Comparison of ENCODE assay signal across 1 cellular context in genomic region chr1:43974443-43975248, GRCh38.
TF ChIP-seq lines count a peak whose summit lies in the region.

TSS of gene ATP6V0B (plus strand) at chr1:43974960. CDS start at chr1:43975041, 81 bp downstream.

TF ChIP-seq in GM12878, 131 proteins besides CTCF, POLR2A, EP300 and RAD21 (continued from another document and continues in another):
- no peak for TF ChIP-seq RELB (IDR thresholded peaks at IDR 0.05; ENCODE audit: low read depth)
- no peak for TF ChIP-seq ZNF384 (IDR thresholded peaks at IDR 0.05; ENCODE audit: borderline replicate concordance, low read depth, low read length)
- TF ChIP-seq REST (IDR thresholded peaks at IDR 0.05; ENCODE audit: low read depth, low read length) = no peak
- TF ChIP-seq NR2C1 (IDR thresholded peaks at IDR 0.05) = peak; percentile 78
- TF ChIP-seq ZNF207 (IDR thresholded peaks at IDR 0.05; ENCODE audit: borderline replicate concordance) = no peak; the same call in 1 of the 2 replicates
- no peak for TF ChIP-seq HDAC2 (IDR thresholded peaks at IDR 0.05)
- TF ChIP-seq DPF2 (IDR thresholded peaks at IDR 0.05) = peak; percentile 68; the same call in 1 of the 2 replicates
- no peak for TF ChIP-seq ZNF217 (IDR thresholded peaks at IDR 0.05)
- TF ChIP-seq ESRRA (IDR thresholded peaks at IDR 0.05; ENCODE audit: low read length) = no peak
- TF ChIP-seq NFIC (IDR thresholded peaks at IDR 0.05; ENCODE audit: low read depth, low read length) = no peak
- peak; percentile 47; the same call in 1 of the 2 replicates for TF ChIP-seq SIN3A (IDR thresholded peaks at IDR 0.05; ENCODE audit: low read depth, low read length)
- no peak for TF ChIP-seq CUX1 (IDR thresholded peaks at IDR 0.05; ENCODE audit: insufficient replicate concordance, low read depth, low read length)
- TF ChIP-seq IRF4 (IDR thresholded peaks at IDR 0.05; ENCODE audit: low read depth, low read length) = no peak
- TF ChIP-seq EED (IDR thresholded peaks at IDR 0.05; ENCODE audit: low read depth) = no peak; the same call in 1 of the 2 replicates
- TF ChIP-seq ATF7 (IDR thresholded peaks at IDR 0.05; ENCODE audit: low read depth) = no peak
- TF ChIP-seq EGR1 (IDR thresholded peaks at IDR 0.05; ENCODE audit: borderline replicate concordance in 1 of 2, low read depth in 2 of 2, low read length in 2 of 2) = peak; percentile 50 to 96; a peak in 2 of 3 replicates
- peak; percentile 94 for TF ChIP-seq IKZF1 (conservative IDR thresholded peaks at IDR 0.05)
- no peak for TF ChIP-seq ELK1 (IDR thresholded peaks at IDR 0.05; ENCODE audit: low read depth, low read length)
- TF ChIP-seq KDM1A (IDR thresholded peaks at IDR 0.05; ENCODE audit: borderline replicate concordance) = no peak
- TF ChIP-seq CBX3 (IDR thresholded peaks at IDR 0.05; ENCODE audit: borderline replicate concordance, low read depth) = no peak
- no peak for TF ChIP-seq CHD2 (IDR thresholded peaks at IDR 0.05; ENCODE audit: borderline replicate concordance, low read depth, low read length)
- no peak for TF ChIP-seq SMC3 (IDR thresholded peaks at IDR 0.05; ENCODE audit: borderline replicate concordance, low read length)
- 0 out of 2 replicates have a peak, but pooled peaks have one; percentile 23 for TF ChIP-seq TCF12 (IDR thresholded peaks at IDR 0.05; ENCODE audit: low read depth, low read length)
- no peak for TF ChIP-seq STAT1 (conservative IDR thresholded peaks at IDR 0.05)
- peak; percentile 64 for TF ChIP-seq PKNOX1 (IDR thresholded peaks at IDR 0.05)
- no peak for TF ChIP-seq ZNF592 (IDR thresholded peaks at IDR 0.05)
- TF ChIP-seq RCOR1 (conservative IDR thresholded peaks at IDR 0.05; ENCODE audit: low read depth, low read length) = no peak
- no peak for TF ChIP-seq SUPT20H (IDR thresholded peaks at IDR 0.05; ENCODE audit: borderline replicate concordance, control insufficient read depth, low read depth, low read length)
- TF ChIP-seq USF1 (IDR thresholded peaks at IDR 0.05; ENCODE audit: borderline replicate concordance, extremely low read length, insufficient read depth, low read depth, low read length) = peak; percentile 100
- no peak for TF ChIP-seq CHD4 (IDR thresholded peaks at IDR 0.05)
- TF ChIP-seq BCL3 (IDR thresholded peaks at IDR 0.05; ENCODE audit: borderline replicate concordance, insufficient read depth, low read depth, low read length, poor library complexity, severe bottlenecking) = peak; percentile 34
- TF ChIP-seq GABPA (IDR thresholded peaks at IDR 0.05; ENCODE audit: low read depth) = no peak
- peak; percentile 94 for TF ChIP-seq RUNX3 (IDR thresholded peaks at IDR 0.05; ENCODE audit: low read length)
- no peak for TF ChIP-seq STAT3 (IDR thresholded peaks at IDR 0.05; ENCODE audit: low read depth, low read length)
- no peak for TF ChIP-seq ZBED1 (IDR thresholded peaks at IDR 0.05; ENCODE audit: borderline replicate concordance)
- TF ChIP-seq WRNIP1 (IDR thresholded peaks at IDR 0.05; ENCODE audit: borderline replicate concordance, low read depth, low read length) = no peak
- no peak for TF ChIP-seq NFYA (IDR thresholded peaks at IDR 0.05; ENCODE audit: borderline replicate concordance, low read depth, low read length)
- TF ChIP-seq CREM (IDR thresholded peaks at IDR 0.05; ENCODE audit: low read depth) = peak; percentile 97
- peak; percentile 98 for TF ChIP-seq ATF3 (IDR thresholded peaks at IDR 0.05; ENCODE audit: borderline replicate concordance, extremely low read depth, low read depth, low read length)
- TF ChIP-seq SMAD1 (IDR thresholded peaks at IDR 0.05; ENCODE audit: low read depth, partially characterized antibody) = no peak
- no peak for TF ChIP-seq MYC (IDR thresholded peaks at IDR 0.05; ENCODE audit: insufficient read depth, insufficient read length, insufficient replicate concordance, low read length, severe bottlenecking)
